Comparison of ENCODE assay signal across 25 cellular contexts in genomic region chr6:116672306-116672705, GRCh38. TPM values are rescaled to one million over a fixed set of nuclear protein-coding genes. Genes with fewer than 3 reads are reported as not detected.
A peak's percentile ranks its signal among the peaks of the same experiment; 100 is the strongest.
DNase-seq lines count a peak whose midpoint lies in the region; FAIRE-seq and TF ChIP-seq lines count a peak whose summit lies in the region.
"Had no signal": no experiment of that assay in that cellular context is flagged by ENCODE, and none has a peak within 500 bp of the region (broad histone marks: within the 10 kb centered on the region; RNA-seq: fewer than 3 reads in every experiment).

No MANE protein-coding gene starts in this region.

- TF ChIP-seq EP300 in H1 (IDR thresholded peaks at IDR 0.05; ENCODE audit: borderline replicate concordance in 1 of 2, low read depth in 2 of 2, low read length in 2 of 2), result no peak

- CTCF ChIA-PET in H1 (lab: Charles Lee; ENCODE audit: partially characterized antibody), result interaction anchor here (0.6 to 1.3 kb wide), 3 partner anchors 8 to 456 kb away, joined by 3 to 4 read pairs (median 3); no protein-coding TSS in a partner anchor

- no peak overlapping the region for H2AK5ac ChIP-seq in H1 (ENCODE audit: low read depth, low read length)

- H4K8ac ChIP-seq in H1 (ENCODE audit: extremely low read depth, insufficient read depth, low read length), result no peak overlapping the region

- H3K27ac ChIP-seq in H1 (ENCODE audit: low read depth, low read length), result no peak overlapping the region
- H3K27ac ChIP-seq: BLaER1 treated with 17β-estradiol and CSF1 and Interleukin-3, amounts not matched to agents 10 nM and 100 nM; KMS-11 had no signal

- peaks cover 0 to 12% of the 10 kb centered on the region in 2 experiments; a peak in 3 of 4 replicates for H3K79me2 ChIP-seq in H1 (ENCODE audit: control insufficient read depth in 1 of 2, insufficient read depth in 2 of 2, low read length in 2 of 2)

- no peaks in the 10 kb centered on the region for H3K9me3 Mint-ChIP-seq in neural crest cell
- H3K9me3 Mint-ChIP-seq: CD4-positive, alpha-beta T cell had no signal

- TF ChIP-seq CTCF in H1 (IDR thresholded peaks at IDR 0.05; ENCODE audit: control extremely low read depth in 1 of 3, insufficient read depth in 1 of 3, low read depth in 1 of 3, low read length in 3 of 3) (no peak), neural crest cell (conservative IDR thresholded peaks at IDR 0.05) (no peak)

- H3K27ac Mint-ChIP-seq in neural crest cell (ENCODE audit: unreplicated experiment), result no peak overlapping the region
- H3K27ac Mint-ChIP-seq: CD4-positive, alpha-beta T cell; H9 had no signal

- H3K9ac ChIP-seq in H1 (replicated peaks in 1 of 4; ENCODE audit: extremely low read depth in 1 of 4, low read depth in 3 of 4, low read length in 3 of 4), result no peak overlapping the region
- H3K9ac ChIP-seq: BLaER1 treated with 17β-estradiol and CSF1 and Interleukin-3, amounts not matched to agents 10 nM and 100 nM; KMS-11 had no signal

- H3K23me2 ChIP-seq in H1 (ENCODE audit: low read depth, low read length), result 0 out of 2 replicates have a peak, but pooled peaks cover 1% of the 10 kb centered on the region

- H3K18ac ChIP-seq in H1 (ENCODE audit: extremely low read depth, low read length), result no peak overlapping the region

- POLR2A ChIA-PET in H1 (lab: Charles Lee; ENCODE audit: partially characterized antibody), result interaction anchor here (1.2 kb wide), 1 partner anchor 8 kb away, joined by 3 read pairs; no protein-coding TSS in a partner anchor

- FAIRE-seq in H1 (lab: Jason Lieb, UNC), result no peak
- FAIRE-seq: A204.1, D721Med, GM18507, HTR-8/SVneo had no signal

- no peaks in the 10 kb centered on the region for H4K20me1 ChIP-seq in H1 (replicated peaks in 1 of 2; ENCODE audit: control insufficient read depth in 1 of 2, insufficient read depth in 2 of 2, low read length in 2 of 2)

- H4K91ac ChIP-seq in H1 (replicated peaks; ENCODE audit: insufficient read length, low read length), result no peak overlapping the region

- peaks cover 9% of the 10 kb centered on the region for H3K4me1 Mint-ChIP-seq in neural crest cell

- H3K23ac ChIP-seq in H1 (ENCODE audit: insufficient read length), result no peak overlapping the region

- no peak overlapping the region for H2BK120ac ChIP-seq in H1 (replicated peaks; ENCODE audit: low read depth, low read length)

- H3K27me3 ChIP-seq in H1 (replicated peaks in 1 of 4; ENCODE audit: control insufficient read depth in 3 of 4, extremely low read depth in 1 of 4, insufficient read depth in 3 of 4, low read length in 3 of 4), result no peaks in the 10 kb centered on the region
- H3K27me3 ChIP-seq: BLaER1 treated with 17β-estradiol and CSF1 and Interleukin-3, amounts not matched to agents 10 nM and 100 nM had no signal

- no peak overlapping the region for H3K4me2 ChIP-seq in H1 (ENCODE audit: insufficient read depth in 1 of 2, low read depth in 2 of 2, low read length in 2 of 2)
- H3K4me2 ChIP-seq: BLaER1 treated with 17β-estradiol and CSF1 and Interleukin-3, amounts not matched to agents 10 nM and 100 nM; KMS-11 had no signal

- TF ChIP-seq POLR2A in H1 (IDR thresholded peaks at IDR 0.05; ENCODE audit: control extremely low read depth in 1 of 2, low read depth in 2 of 2, low read length in 2 of 2), result no peak

- no peak overlapping the region for H2BK15ac ChIP-seq in H1 (ENCODE audit: low read length)

- 92% methylated on average over 4 of the region's 4 CpGs; no CpG with 5 or more reads in 1 of the 2 experiments for WGBS in H1 (ENCODE audit: extremely low coverage in 1 of 2, insufficient coverage in 1 of 2, insufficient read length in 1 of 2, insufficient replicate concordance in 2 of 2, low coverage in 1 of 2, low lambda C conversion rate in 2 of 2, missing lambda C conversion rate in 1 of 2), 2 experiments

- H2BK5ac ChIP-seq in H1 (ENCODE audit: low read depth, low read length), result no peak overlapping the region

- no peak overlapping the region for H2BK20ac ChIP-seq in H1 (ENCODE audit: low read length)

- no peak overlapping the region for H2BK12ac ChIP-seq in H1 (ENCODE audit: low read depth, low read length)

- H3K4ac ChIP-seq in H1 (replicated peaks; ENCODE audit: insufficient read length, low read depth, low read length), result no peak overlapping the region

- H3K14ac ChIP-seq in H1 (ENCODE audit: insufficient read length), result no peak overlapping the region

- H3K36me3 Mint-ChIP-seq in neural crest cell (ENCODE audit: low read depth), result no peaks in the 10 kb centered on the region

- no peak overlapping the region for H3K56ac ChIP-seq in H1 (replicated peaks; ENCODE audit: insufficient read length, low read depth, low read length)

- H3K79me1 ChIP-seq in H1 (ENCODE audit: low read depth, low read length), result peaks cover 3% of the 10 kb centered on the region

- no peaks in the 10 kb centered on the region for H3K36me3 ChIP-seq in H1 (ENCODE audit: control insufficient read depth in 2 of 4, insufficient read depth in 4 of 4, low read length in 3 of 4)
- H3K36me3 ChIP-seq: BLaER1 treated with 17β-estradiol and CSF1 and Interleukin-3, amounts not matched to agents 10 nM and 100 nM had no signal

- H4K5ac ChIP-seq in H1 (ENCODE audit: insufficient read length, low read depth, low read length), result no peak overlapping the region

- H2AFZ ChIP-seq in H1 (ENCODE audit: low read length), result peak overlapping the region; percentile 65

- peaks cover 0 to 2% (median 0%) of the 10 kb centered on the region in 4 experiments; a peak in 1 of 7 replicates for H3K4me1 ChIP-seq in H1 (replicated peaks in 1 of 4; ENCODE audit: control insufficient read depth in 3 of 4, insufficient read depth in 4 of 4, low read length in 3 of 4)

- H3K4me3 ChIP-seq in H1 (ENCODE audit: extremely low read depth in 1 of 4, insufficient read depth in 2 of 4, low read depth in 3 of 4, low read length in 4 of 4), result no peak overlapping the region
- H3K4me3 ChIP-seq: BLaER1 treated with 17β-estradiol and CSF1 and Interleukin-3, amounts not matched to agents 10 nM and 100 nM had no signal

- no peak for TF ChIP-seq RAD21 in H1 (IDR thresholded peaks at IDR 0.05 in 1 of 2, conservative IDR thresholded peaks at IDR 0.05 in 1 of 2; ENCODE audit: low read depth in 2 of 2, low read length in 2 of 2)

- H3K4me3 Mint-ChIP-seq in neural crest cell, result peak overlapping the region; percentile 43
- H3K4me3 Mint-ChIP-seq: H9 had no signal

- H3K9me3 ChIP-seq in H1 (ENCODE audit: insufficient read depth in 2 of 2, low read depth in 1 of 2, low read length in 1 of 2), result no peaks in the 10 kb centered on the region; a peak in 1 of 4 replicates
- H3K9me3 ChIP-seq: BLaER1 treated with 17β-estradiol and CSF1 and Interleukin-3, amounts not matched to agents 10 nM and 100 nM had no signal

- H3K27me3 Mint-ChIP-seq in neural crest cell (ENCODE audit: low read depth), result peaks cover 25% of the 10 kb centered on the region
- H3K27me3 Mint-ChIP-seq: CD4-positive, alpha-beta T cell had no signal

- DNase-seq in ELR (ENCODE audit: low read depth) (peak; percentile 24), NCI-H226 (peak; percentile 25), H1 (ENCODE audit: low read depth in 1 of 2, low spot score in 2 of 2) (no peak), neural crest cell (ENCODE audit: low read depth, low spot score) (no peak), SIG-M5 (lab: John Stamatoyannopoulos, UW) (no peak), cerebellum (ENCODE audit: low spot score) (no peak), Ammon's horn (ENCODE audit: low spot score) (no peak)
- DNase-seq: CD4-positive, alpha-beta T cell; H9; NCI-H1092 treated with DMSO at 0.1 percent for 48 hours; NCI-H1436; NCI-H1930; NCI-H2107; NCI-H524 treated with DMSO at 0.1 percent for 48 hours; NCI-H82; NK-92 treated with Interleukin-12 subunit alpha and Interleukin-12 subunit beta, amount 100 ng/mL, for 24 hours; Right ventricle myocardium superior; RPMI8226 had no signal

TF ChIP-seq in H1, 55 proteins besides CTCF, POLR2A, EP300 and RAD21 (continues in another document):
- no peak for TF ChIP-seq ATF3 (IDR thresholded peaks at IDR 0.05; ENCODE audit: insufficient read depth, low read depth, low read length)
- no peak for TF ChIP-seq SP4 (IDR thresholded peaks at IDR 0.05; ENCODE audit: low read length)

RNA-seq across cellular contexts. Expression of gene ZUP1, which starts 3.7 kb away (rescaled TPM):
- total RNA-seq in H1 (2021; fragmentation: NEBNext Ultra II Directional; extraction: Animal tissue kit (Norgen Biotek cat#: 25700)), result 15.7 and 18.4 TPM in 2 replicates
- 2.2 and 4.7 TPM in 2 replicates for polyA plus RNA-seq in H1 (2011; rRNA removed)
- 6.9 TPM for polyA plus RNA-seq in H1 (2011; cell fraction: cytosol; rRNA removed)
- polyA plus RNA-seq in H1 (2011; cell fraction: nucleus; rRNA removed), result 6.7 TPM
- polyA plus RNA-seq in H1 (2012, experiment 1 of 2), result 7.4 to 13.6 TPM (median 8.4 TPM) in 4 replicates
- polyA plus RNA-seq in H1 (2012, experiment 2 of 2), result 1.4 TPM
- 12.2 TPM for polyA plus RNA-seq in H1 (2013, experiment 1 of 2)
- 11.3 TPM for polyA plus RNA-seq in H1 (2013, experiment 2 of 2)
- 3.6 and 6.8 TPM in 2 replicates for polyA minus RNA-seq in H1 (2011; rRNA and poly(A)+ RNA removed)
- 6.1 TPM for polyA minus RNA-seq in H1 (2011; cell fraction: cytosol; rRNA and poly(A)+ RNA removed)
- polyA minus RNA-seq in H1 (2011; cell fraction: nucleus; rRNA and poly(A)+ RNA removed), result 12.7 TPM
- total RNA-seq in neural crest cell (14.0 and 14.9 TPM in 2 replicates), cerebellum (30.6 TPM)

RNA-seq across cellular contexts. Expression of gene KPNA5, which starts 8.7 kb away (rescaled TPM):
- total RNA-seq in H1 (2021; fragmentation: NEBNext Ultra II Directional; extraction: Animal tissue kit (Norgen Biotek cat#: 25700)), result 9.7 and 11.7 TPM in 2 replicates
- polyA plus RNA-seq in H1 (2011; rRNA removed), result 1.9 and 2.0 TPM in 2 replicates
- polyA plus RNA-seq in H1 (2011; cell fraction: cytosol; rRNA removed), result 3.4 TPM
- polyA plus RNA-seq in H1 (2011; cell fraction: nucleus; rRNA removed), result 2.4 TPM
- polyA plus RNA-seq in H1 (2012, experiment 1 of 2), result 2.8 to 7.1 TPM (median 3.8 TPM) in 4 replicates
- 0.28 TPM for polyA plus RNA-seq in H1 (2012, experiment 2 of 2)
- 6.0 TPM for polyA plus RNA-seq in H1 (2013, experiment 1 of 2)
- 6.4 TPM for polyA plus RNA-seq in H1 (2013, experiment 2 of 2)
- polyA minus RNA-seq in H1 (2011; rRNA and poly(A)+ RNA removed), result 5.0 and 8.1 TPM in 2 replicates
- 5.1 TPM for polyA minus RNA-seq in H1 (2011; cell fraction: cytosol; rRNA and poly(A)+ RNA removed)
- 12.3 TPM for polyA minus RNA-seq in H1 (2011; cell fraction: nucleus; rRNA and poly(A)+ RNA removed)
- total RNA-seq in neural crest cell (10.8 and 13.3 TPM in 2 replicates), cerebellum (37.5 TPM)

RNA-seq across cellular contexts. Expression of gene RSPH4A, which starts 56.0 kb away (rescaled TPM):
- total RNA-seq in H1 (2021; fragmentation: NEBNext Ultra II Directional; extraction: Animal tissue kit (Norgen Biotek cat#: 25700)), result 0.52 and 0.59 TPM in 2 replicates
- polyA plus RNA-seq in H1 (2011; rRNA removed), result 0.14 and 0.38 TPM in 2 replicates
- 0.19 TPM for polyA plus RNA-seq in H1 (2011; cell fraction: cytosol; rRNA removed)
- 0.29 TPM for polyA plus RNA-seq in H1 (2011; cell fraction: nucleus; rRNA removed)
- polyA plus RNA-seq in H1 (2012, experiment 1 of 2), result 0.29 to 0.58 TPM (median 0.45 TPM) in 4 replicates
- not detected for polyA plus RNA-seq in H1 (2012, experiment 2 of 2)
- 0.34 TPM for polyA plus RNA-seq in H1 (2013, experiment 1 of 2)
- 0.42 TPM for polyA plus RNA-seq in H1 (2013, experiment 2 of 2)
- 0.44 and 0.59 TPM in 2 replicates for polyA minus RNA-seq in H1 (2011; rRNA and poly(A)+ RNA removed)
- 0.59 TPM for polyA minus RNA-seq in H1 (2011; cell fraction: cytosol; rRNA and poly(A)+ RNA removed)
- polyA minus RNA-seq in H1 (2011; cell fraction: nucleus; rRNA and poly(A)+ RNA removed), result 2.5 TPM
- total RNA-seq in neural crest cell (2.2 and 2.4 TPM in 2 replicates), cerebellum (4.4 TPM)
- total RNA-seq: Right ventricle myocardium superior, SK-MEL-5 had no signal

Comparison
In these comparisons a context has a peak if more than half of its experiments do, and no peak if none do; other contexts are left out.
1. DNase-seq: peak in ELR (single experiment) and NCI-H226 (single experiment); none in H1 (0 of 2), neural crest cell (single experiment), SIG-M5 (single experiment), cerebellum (single experiment) and Ammon's horn (single experiment).